20 cellular contexts compared by ENCODE assay signal in the genomic region with DNA sequence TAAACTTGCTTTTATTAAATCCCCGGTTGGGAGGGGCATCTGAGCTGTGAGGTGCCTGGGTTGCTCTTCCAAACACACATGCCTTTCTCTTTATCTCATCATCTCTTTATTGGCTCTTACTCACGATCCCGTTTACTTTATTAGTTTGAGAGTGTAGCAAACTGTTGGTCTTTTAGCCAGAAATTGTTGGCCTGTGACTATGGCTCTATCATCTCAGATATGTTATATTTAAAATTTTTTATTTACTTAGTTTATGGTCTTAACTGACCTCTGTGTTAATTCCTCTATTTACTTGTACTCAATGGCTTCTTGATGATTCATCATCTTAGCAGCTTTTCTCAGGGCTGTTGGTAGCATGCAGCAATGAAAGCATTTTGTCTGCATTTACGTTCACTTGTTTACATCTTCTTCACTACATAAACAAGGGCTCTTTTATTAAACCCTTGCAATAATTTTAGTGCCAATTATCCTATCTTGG.
DNase-seq lines count a peak whose midpoint lies in the region; ATAC-seq, FAIRE-seq and TF ChIP-seq lines count a peak whose summit lies in the region.
"Had no signal": no experiment of that assay in that cellular context is flagged by ENCODE, and none has a peak within 500 bp of the region (broad histone marks: within the 10 kb centered on the region; RNA-seq: fewer than 3 reads in every experiment).

No MANE protein-coding gene starts in this region.

- H3K27ac ChIP-seq in fibroblast of lung (ENCODE audit: insufficient read depth, low read length): no peak overlapping the region
- no peak overlapping the region for H3K27ac ChIP-seq in small intestine (ENCODE audit: low read depth in 1 of 2, low read length in 1 of 2)
- H3K27ac ChIP-seq: 22Rv1, neutrophil, SK-N-MC, tibial artery had no signal

- no peak overlapping the region for H2AFZ ChIP-seq in fibroblast of lung (ENCODE audit: low read length)

- H3K36me3 ChIP-seq in fibroblast of lung (ENCODE audit: control insufficient read depth, insufficient read depth, low read length) (no peaks in the 10 kb centered on the region), small intestine (ENCODE audit: control insufficient read depth in 2 of 2, insufficient read depth in 2 of 2, low read length in 2 of 2) (no peaks in the 10 kb centered on the region)
- H3K36me3 ChIP-seq: neutrophil, tibial artery had no signal

- no peaks in the 10 kb centered on the region for H3K36me3 Mint-ChIP-seq in activated CD8-positive, alpha-beta T cell treated with anti-CD3 and anti-CD28 coated beads, Interleukin-2, amount 10 ng/mL, durations not matched to agents 7 days and 5 days (ENCODE audit: low read depth)

- H3K4me3 ChIP-seq in fibroblast of lung (replicated peaks in 1 of 4; ENCODE audit: control extremely low read depth in 1 of 4, insufficient read depth in 1 of 4, low read depth in 3 of 4, low read length in 4 of 4) (no peak overlapping the region), small intestine (ENCODE audit: low read depth in 1 of 2, low read length in 2 of 2) (no peak overlapping the region)
- H3K4me3 ChIP-seq: SK-N-MC, tibial artery had no signal

- H3K4me1 Mint-ChIP-seq in activated CD8-positive, alpha-beta T cell treated with anti-CD3 and anti-CD28 coated beads, Interleukin-2, amount 10 ng/mL, durations not matched to agents 7 days and 5 days (ENCODE audit: low read depth): no peaks in the 10 kb centered on the region
- H3K4me1 Mint-ChIP-seq: central memory CD8-positive, alpha-beta T cell had no signal

- H3K4me1 ChIP-seq in fibroblast of lung (ENCODE audit: control insufficient read depth, extremely low read depth, insufficient read depth, low read length): no peaks in the 10 kb centered on the region
- H3K4me1 ChIP-seq in small intestine (ENCODE audit: control insufficient read depth in 2 of 2, insufficient read depth in 1 of 2, low read depth in 1 of 2, low read length in 1 of 2): peaks cover 0 to 2% of the 10 kb centered on the region in 2 donors
- H3K4me1 ChIP-seq: tibial artery had no signal

- peak overlapping the region; percentile 49 for H3K4me2 ChIP-seq in fibroblast of lung (ENCODE audit: extremely low read depth, insufficient read depth, low read length)

- H3K9me3 ChIP-seq in fibroblast of lung (ENCODE audit: control insufficient read depth, insufficient read depth, low read depth, low read length) (no peaks in the 10 kb centered on the region), small intestine (ENCODE audit: control insufficient read depth, low read depth) (no peaks in the 10 kb centered on the region)
- H3K9me3 ChIP-seq: neutrophil, tibial artery had no signal

- no peak for ATAC-seq in HG03108 (IDR thresholded peaks at IDR 0.05; ENCODE audit: unreplicated experiment)
- no peak for ATAC-seq in activated CD8-positive, alpha-beta T cell treated with anti-CD3 and anti-CD28 coated beads, Interleukin-2, amount 10 ng/mL, durations not matched to agents 7 days and 5 days
- ATAC-seq: effector memory CD8-positive, alpha-beta T cell had no signal

- TF ChIP-seq CTCF in fibroblast of lung (conservative IDR thresholded peaks at IDR 0.05 in 1 of 2, IDR thresholded peaks at IDR 0.05 in 1 of 2; ENCODE audit: low read depth in 1 of 2, low read length in 2 of 2): no peak

- H3K4me3 Mint-ChIP-seq in activated CD8-positive, alpha-beta T cell treated with anti-CD3 and anti-CD28 coated beads, Interleukin-2, amount 10 ng/mL, durations not matched to agents 7 days and 5 days: no peak overlapping the region
- H3K4me3 Mint-ChIP-seq: CD4-positive, alpha-beta T cell; central memory CD8-positive, alpha-beta T cell; effector memory CD8-positive, alpha-beta T cell had no signal

- no peak overlapping the region for H3K27ac Mint-ChIP-seq in activated CD8-positive, alpha-beta T cell treated with anti-CD3 and anti-CD28 coated beads, Interleukin-2, amount 10 ng/mL, durations not matched to agents 7 days and 5 days
- H3K27ac Mint-ChIP-seq: CD4-positive, alpha-beta T cell; effector memory CD8-positive, alpha-beta T cell had no signal

- H4K20me1 ChIP-seq in fibroblast of lung (ENCODE audit: control insufficient read depth, extremely low read depth, insufficient read depth, low read length): no peaks in the 10 kb centered on the region

- H3K27me3 ChIP-seq in fibroblast of lung (ENCODE audit: control insufficient read depth, insufficient read depth, low read length): no peaks in the 10 kb centered on the region
- H3K27me3 ChIP-seq in small intestine (ENCODE audit: control insufficient read depth in 2 of 2, insufficient read depth in 2 of 2, low read length in 2 of 2): no peaks in the 10 kb centered on the region
- H3K27me3 ChIP-seq: neutrophil, tibial artery had no signal

- H3K9ac ChIP-seq in fibroblast of lung (ENCODE audit: insufficient read depth, low read length): no peak overlapping the region

- H3K79me2 ChIP-seq in fibroblast of lung (ENCODE audit: control insufficient read depth, insufficient read depth, low read length): no peaks in the 10 kb centered on the region

- POLR2A ChIA-PET in activated CD8-positive, alpha-beta T cell treated with anti-CD3 and anti-CD28 coated beads, Interleukin-2, amount 10 ng/mL, durations not matched to agents 7 days and 5 days (lab: Charles Lee): no interaction called here

- FAIRE-seq in small intestine (lab: Jason Lieb, UNC): no peak
- FAIRE-seq: GM19239 had no signal

- WGBS in small intestine, 3 donors: 6 to 37% (median 21%) methylated on average over 4 of the region's 4 CpGs

- H3K27me3 Mint-ChIP-seq in activated CD8-positive, alpha-beta T cell treated with anti-CD3 and anti-CD28 coated beads, Interleukin-2, amount 10 ng/mL, durations not matched to agents 7 days and 5 days (ENCODE audit: low read depth): no peaks in the 10 kb centered on the region

- no peaks in the 10 kb centered on the region for H3K9me3 Mint-ChIP-seq in activated CD8-positive, alpha-beta T cell treated with anti-CD3 and anti-CD28 coated beads, Interleukin-2, amount 10 ng/mL, durations not matched to agents 7 days and 5 days (ENCODE audit: insufficient read depth)
- H3K9me3 Mint-ChIP-seq: CD4-positive, alpha-beta T cell; central memory CD8-positive, alpha-beta T cell had no signal

- CTCF ChIA-PET in activated CD8-positive, alpha-beta T cell treated with anti-CD3 and anti-CD28 coated beads, Interleukin-2, amount 10 ng/mL, durations not matched to agents 7 days and 5 days (lab: Charles Lee): no interaction called here

- peak; percentile 35 for DNase-seq in DMS53 (lab: John Stamatoyannopoulos, UW)
- no peak for DNase-seq in DMS53 treated with DMSO at 0.1 percent for 48 hours (lab: John Stamatoyannopoulos, UW; ENCODE audit: unreplicated experiment)
- peak; percentile 85 for DNase-seq in LoVo (ENCODE audit: low spot score)
- peak; percentile 11 to 30 for DNase-seq in fibroblast of lung (ENCODE audit: low read depth in 2 of 2)
- DNase-seq in small intestine: peak; percentile 50
- no peak for DNase-seq in activated CD8-positive, alpha-beta T cell treated with anti-CD3 and anti-CD28 coated beads, Interleukin-2, amount 10 ng/mL, durations not matched to agents 7 days and 5 days
- DNase-seq in hepatic stellate cell (ENCODE audit: low spot score): no peak
- DNase-seq: activated CD4-positive, alpha-beta T cell treated with anti-CD3 and anti-CD28 coated beads, Interleukin-2, amount 50 U/mL, for 4 hours; CD4-positive, alpha-beta T cell; effector memory CD8-positive, alpha-beta T cell; KBM-7; NCI-H1436; NCI-H345; tibial artery had no signal

Comparison
In these comparisons a context has a peak if more than half of its experiments do, and no peak if none do; other contexts are left out.
1. DNase-seq: peak in DMS53 (single experiment), LoVo (single experiment), fibroblast of lung (2 of 2) and small intestine (single experiment); none in DMS53 treated with DMSO at 0.1 percent for 48 hours (single experiment), activated CD8-positive, alpha-beta T cell treated with anti-CD3 and anti-CD28 coated beads, Interleukin-2, amount 10 ng/mL, durations not matched to agents 7 days and 5 days (single experiment) and hepatic stellate cell (single experiment).